10 cellular contexts compared by ENCODE assay signal in the genomic region with DNA sequence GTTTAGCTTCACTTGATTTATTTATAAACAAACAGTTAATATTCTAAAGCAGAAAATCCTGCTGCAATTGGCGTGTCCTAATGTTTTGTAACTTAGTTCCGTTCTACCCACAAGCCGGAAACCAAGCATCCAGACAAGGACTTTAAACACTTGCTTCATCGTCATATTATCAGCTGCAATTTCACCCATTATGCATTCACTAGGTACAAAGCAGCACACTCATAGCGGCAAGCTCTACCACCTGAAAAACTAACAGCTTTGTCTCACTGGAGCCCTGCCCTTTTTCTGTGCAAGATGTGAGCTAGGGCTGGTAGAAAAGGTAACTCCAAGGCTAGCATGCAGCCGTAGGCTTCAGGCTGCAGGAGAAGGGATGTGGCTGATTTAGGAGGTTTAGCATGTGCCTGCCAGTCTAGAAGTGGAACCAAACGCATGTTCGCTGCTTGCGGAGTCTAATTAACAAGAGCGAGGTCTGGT. TPM values are rescaled to one million over a fixed set of nuclear protein-coding genes. Genes with fewer than 3 reads are reported as not detected.
DNase-seq lines count a peak whose midpoint lies in the region; ATAC-seq and TF ChIP-seq lines count a peak whose summit lies in the region.
"Had no signal": no experiment of that assay in that cellular context is flagged by ENCODE, and none has a peak within 500 bp of the region (broad histone marks: within the 10 kb centered on the region; RNA-seq: fewer than 3 reads in every experiment).

No MANE protein-coding gene starts in this region.

- H3K4me3 ChIP-seq in epithelial cell of esophagus (ENCODE audit: low read length) (no peak overlapping the region), neutrophil (ENCODE audit: low read depth in 1 of 2, low read length in 1 of 2) (peak overlapping the region; percentile 22 to 46), right cardiac atrium (ENCODE audit: low read length) (no peak overlapping the region)

- H3K27me3 ChIP-seq in neutrophil = no peaks in the 10 kb centered on the region
- no peaks in the 10 kb centered on the region for H3K27me3 ChIP-seq in right cardiac atrium (ENCODE audit: control insufficient read depth, insufficient read depth)

- peak; percentile 31 for DNase-seq in CD1c-positive myeloid dendritic cell (ENCODE audit: extremely low spot score)
- peak; percentile 60 for DNase-seq in NOMO-1 treated with DMSO at 0.1 percent for 48 hours (lab: John Stamatoyannopoulos, UW; ENCODE audit: unreplicated experiment)
- peak; percentile 29 for DNase-seq in epithelial cell of esophagus (ENCODE audit: low read depth)
- no peak for DNase-seq in erythroblast (lab: John Stamatoyannopoulos, UW)
- DNase-seq in right cardiac atrium = no peak
- DNase-seq in GOT3 (lab: John Stamatoyannopoulos, UW) = no peak
- DNase-seq: NCI-H1105 had no signal

- 64% methylated on average over 10 of the region's 10 CpGs for WGBS in right cardiac atrium

- intact Hi-C loops in right cardiac atrium (cut with DNase I) = loop anchor here in 2 of 4 donors (10.0 kb wide), 3 partner anchors 48 to 168 kb away; no protein-coding TSS in a partner anchor

- H3K4me1 ChIP-seq in neutrophil (ENCODE audit: control insufficient read depth in 1 of 2, insufficient read depth in 1 of 2, low read depth in 1 of 2, low read length in 1 of 2) (peaks cover 28 to 29% of the 10 kb centered on the region in 2 experiments), right cardiac atrium (ENCODE audit: control insufficient read depth, insufficient read depth, low read length) (no peaks in the 10 kb centered on the region)

- H3K36me3 ChIP-seq in neutrophil = no peaks in the 10 kb centered on the region

- TF ChIP-seq POLR2A in erythroblast (IDR thresholded peaks at IDR 0.05; ENCODE audit: low read length) = no peak

- ATAC-seq in GM19452 (IDR thresholded peaks at IDR 0.05; ENCODE audit: unreplicated experiment) (no peak), right cardiac atrium (no peak)

- H3K27ac ChIP-seq in neutrophil (peak overlapping the region; percentile 65), right cardiac atrium (ENCODE audit: low read length) (no peak overlapping the region)

- TF ChIP-seq CTCF in epithelial cell of esophagus (IDR thresholded peaks at IDR 0.05; ENCODE audit: insufficient read depth, low read depth, low read length, missing control alignments) (no peak), neutrophil (IDR thresholded peaks at IDR 0.05) (no peak)

- H3K9me3 ChIP-seq in neutrophil = no peaks in the 10 kb centered on the region
- H3K9me3 ChIP-seq in right cardiac atrium (ENCODE audit: control insufficient read depth, low read length) = no peaks in the 10 kb centered on the region

RNA-seq across cellular contexts. Expression of a gene that starts 43.7 kb away (rescaled TPM):
- total RNA-seq in right cardiac atrium = 10 to 100 TPM; 12.9 to 18.2 (median 14.3) TPM
- polyA plus RNA-seq in right cardiac atrium = 16.7 TPM

RNA-seq across cellular contexts. Expression of a gene that starts 54.0 kb away (rescaled TPM):
- total RNA-seq in right cardiac atrium = not detected
- 0.07 TPM for polyA plus RNA-seq in right cardiac atrium
- total RNA-seq: naive thymus-derived CD8-positive, alpha-beta T cell had no signal
- polyA plus RNA-seq: naive thymus-derived CD8-positive, alpha-beta T cell had no signal

Comparison
In these comparisons a context has a peak if more than half of its experiments do, and no peak if none do; other contexts are left out.
1. DNase-seq: peak in CD1c-positive myeloid dendritic cell (single experiment), NOMO-1 treated with DMSO at 0.1 percent for 48 hours (single experiment) and epithelial cell of esophagus (single experiment); none in erythroblast (0 of 2), right cardiac atrium (0 of 3) and GOT3 (single experiment).
2. H3K4me3 ChIP-seq: peak in neutrophil (2 of 2); none in epithelial cell of esophagus (single experiment) and right cardiac atrium (single experiment).